Comparison of ENCODE assay signal across 9 cellular contexts in genomic region chr14:52399886-52400599, GRCh38.
DNase-seq lines count a peak whose midpoint lies in the region; ATAC-seq and TF ChIP-seq lines count a peak whose summit lies in the region.
"Had no signal": no experiment of that assay in that cellular context is flagged by ENCODE, and none has a peak within 500 bp of the region (broad histone marks: within the 10 kb centered on the region; RNA-seq: fewer than 3 reads in every experiment).

No MANE protein-coding gene starts in this region.

- TF ChIP-seq CTCF in AG10803 (conservative IDR thresholded peaks at IDR 0.05; ENCODE audit: low read length), result peak; percentile 45

- no peak overlapping the region for H3K4me3 ChIP-seq in AG10803 (ENCODE audit: low read length)

- DNase-seq in AG10803 (ENCODE audit: low read depth) (peak; percentile 68), iPS-NIHi11 (ENCODE audit: low spot score) (peak; percentile 33), D341Med (ENCODE audit: low spot score) (no peak)

- ATAC-seq in GM19463 (IDR thresholded peaks at IDR 0.05; ENCODE audit: unreplicated experiment) (peak; percentile 51), SK-N-SH treated with all-trans-retinoic acid at 6 μM for 48 hours (peak; percentile 81), HG02870 (IDR thresholded peaks at IDR 0.05; ENCODE audit: unreplicated experiment) (no peak), HG02981 (IDR thresholded peaks at IDR 0.05; ENCODE audit: unreplicated experiment) (no peak), HG03159 (IDR thresholded peaks at IDR 0.05; ENCODE audit: unreplicated experiment) (no peak)
- ATAC-seq: Right ventricle myocardium inferior had no signal

TF ChIP-seq in SK-N-SH treated with all-trans-retinoic acid at 6 μM for 48 hours, 23 proteins besides CTCF, POLR2A, EP300 and RAD21:
- TF ChIP-seq ZNF70 (CRISPR knock-in tag; IDR thresholded peaks at IDR 0.05) (no peak), CSDC2 (CRISPR knock-in tag; IDR thresholded peaks at IDR 0.05) (no peak), TCF4 (CRISPR knock-in tag; IDR thresholded peaks at IDR 0.05; ENCODE audit: borderline replicate concordance) (no peak), ZFP3 (CRISPR knock-in tag; IDR thresholded peaks at IDR 0.05) (no peak), GLIS3 (CRISPR knock-in tag; IDR thresholded peaks at IDR 0.05) (no peak), ISL1 (CRISPR knock-in tag; IDR thresholded peaks at IDR 0.05) (no peak), ZNF565 (CRISPR knock-in tag; conservative IDR thresholded peaks at IDR 0.05; ENCODE audit: low read depth) (no peak), PPARA (CRISPR knock-in tag; IDR thresholded peaks at IDR 0.05; ENCODE audit: borderline replicate concordance) (no peak), ZC3H10 (CRISPR knock-in tag; IDR thresholded peaks at IDR 0.05) (no peak), ZNF8 (CRISPR knock-in tag; IDR thresholded peaks at IDR 0.05) (no peak), ESRRG (CRISPR knock-in tag; IDR thresholded peaks at IDR 0.05) (no peak), ARNTL (CRISPR knock-in tag; IDR thresholded peaks at IDR 0.05; ENCODE audit: borderline replicate concordance, low read depth) (no peak)
- TF ChIP-seq, protein P1, sequence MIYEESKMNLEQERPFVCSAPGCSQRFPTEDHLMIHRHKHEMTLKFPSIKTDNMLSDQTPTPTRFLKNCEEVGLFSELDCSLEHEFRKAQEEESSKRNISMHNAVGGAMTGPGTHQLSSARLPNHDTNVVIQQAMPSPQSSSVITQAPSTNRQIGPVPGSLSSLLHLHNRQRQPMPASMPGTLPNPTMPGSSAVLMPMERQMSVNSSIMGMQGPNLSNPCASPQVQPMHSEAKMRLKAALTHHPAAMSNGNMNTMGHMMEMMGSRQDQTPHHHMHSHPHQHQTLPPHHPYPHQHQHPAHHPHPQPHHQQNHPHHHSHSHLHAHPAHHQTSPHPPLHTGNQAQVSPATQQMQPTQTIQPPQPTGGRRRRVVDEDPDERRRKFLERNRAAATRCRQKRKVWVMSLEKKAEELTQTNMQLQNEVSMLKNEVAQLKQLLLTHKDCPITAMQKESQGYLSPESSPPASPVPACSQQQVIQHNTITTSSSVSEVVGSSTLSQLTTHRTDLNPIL (CRISPR knock-in tag; IDR thresholded peaks at IDR 0.05; ENCODE audit: low read depth), result no peak
- TF ChIP-seq, protein P2, sequence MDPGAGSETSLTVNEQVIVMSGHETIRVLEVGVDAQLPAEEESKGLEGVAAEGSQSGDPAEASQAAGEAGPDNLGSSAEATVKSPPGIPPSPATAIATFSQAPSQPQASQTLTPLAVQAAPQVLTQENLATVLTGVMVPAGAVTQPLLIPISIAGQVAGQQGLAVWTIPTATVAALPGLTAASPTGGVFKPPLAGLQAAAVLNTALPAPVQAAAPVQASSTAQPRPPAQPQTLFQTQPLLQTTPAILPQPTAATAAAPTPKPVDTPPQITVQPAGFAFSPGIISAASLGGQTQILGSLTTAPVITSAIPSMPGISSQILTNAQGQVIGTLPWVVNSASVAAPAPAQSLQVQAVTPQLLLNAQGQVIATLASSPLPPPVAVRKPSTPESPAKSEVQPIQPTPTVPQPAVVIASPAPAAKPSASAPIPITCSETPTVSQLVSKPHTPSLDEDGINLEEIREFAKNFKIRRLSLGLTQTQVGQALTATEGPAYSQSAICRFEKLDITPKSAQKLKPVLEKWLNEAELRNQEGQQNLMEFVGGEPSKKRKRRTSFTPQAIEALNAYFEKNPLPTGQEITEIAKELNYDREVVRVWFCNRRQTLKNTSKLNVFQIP (CRISPR knock-in tag; IDR thresholded peaks at IDR 0.05; ENCODE audit: borderline replicate concordance, low read depth), result no peak

Comparison
In these comparisons a context has a peak if more than half of its experiments do, and no peak if none do; other contexts are left out.
1. ATAC-seq: peak in GM19463 (single experiment) and SK-N-SH treated with all-trans-retinoic acid at 6 μM for 48 hours (single experiment); none in HG02870 (single experiment), HG02981 (single experiment) and HG03159 (single experiment).